In genomic region chrX:150982235-150982785, GRCh38 we compare ENCODE assay signal across 8 cellular contexts. TPM values are rescaled to one million over a fixed set of nuclear protein-coding genes. Genes with fewer than 3 reads are reported as not detected.
DNase-seq lines count a peak whose midpoint lies in the region; ATAC-seq and TF ChIP-seq lines count a peak whose summit lies in the region.

No MANE protein-coding gene starts in this region.

- H3K4me3 Mint-ChIP-seq in activated CD4-positive, alpha-beta T cell treated with anti-CD3 and anti-CD28 coated beads, Interleukin-2, amount 10 ng/mL, durations not matched to agents 24 days and 14 days: peak overlapping the region; percentile 66
- H3K4me3 Mint-ChIP-seq in activated CD8-positive, alpha-beta T cell treated with anti-CD3 and anti-CD28 coated beads, Interleukin-2, amount 10 ng/mL, durations not matched to agents 7 days and 5 days: peak overlapping the region; percentile 68

- H3K4me1 Mint-ChIP-seq in activated CD4-positive, alpha-beta T cell treated with anti-CD3 and anti-CD28 coated beads, Interleukin-2, amount 10 ng/mL, durations not matched to agents 24 days and 14 days: peaks cover 4% of the 10 kb centered on the region
- peaks cover 18% of the 10 kb centered on the region for H3K4me1 Mint-ChIP-seq in activated CD8-positive, alpha-beta T cell treated with anti-CD3 and anti-CD28 coated beads, Interleukin-2, amount 10 ng/mL, durations not matched to agents 7 days and 5 days (ENCODE audit: low read depth)

- no peak overlapping the region for H3K27ac Mint-ChIP-seq in activated CD4-positive, alpha-beta T cell treated with anti-CD3 and anti-CD28 coated beads, Interleukin-2, amount 10 ng/mL, durations not matched to agents 24 days and 14 days
- H3K27ac Mint-ChIP-seq in activated CD8-positive, alpha-beta T cell treated with anti-CD3 and anti-CD28 coated beads, Interleukin-2, amount 10 ng/mL, durations not matched to agents 7 days and 5 days: peak overlapping the region; percentile 34

- peaks cover 4% of the 10 kb centered on the region for H3K27me3 Mint-ChIP-seq in activated CD4-positive, alpha-beta T cell treated with anti-CD3 and anti-CD28 coated beads, Interleukin-2, amount 10 ng/mL, durations not matched to agents 24 days and 14 days
- H3K27me3 Mint-ChIP-seq in activated CD8-positive, alpha-beta T cell treated with anti-CD3 and anti-CD28 coated beads, Interleukin-2, amount 10 ng/mL, durations not matched to agents 7 days and 5 days (ENCODE audit: low read depth): peaks cover 2% of the 10 kb centered on the region

- TF ChIP-seq POLR2A in testis (IDR thresholded peaks at IDR 0.05): no peak

- CTCF ChIA-PET in activated CD8-positive, alpha-beta T cell treated with anti-CD3 and anti-CD28 coated beads, Interleukin-2, amount 10 ng/mL, durations not matched to agents 7 days and 5 days (lab: Charles Lee): interaction anchor here (2.0 kb wide), 1 partner anchor 210 kb away, joined by 7 read pairs; no protein-coding TSS in a partner anchor

- no peaks in the 10 kb centered on the region for H3K27me3 ChIP-seq in testis

- ATAC-seq in activated CD8-positive, alpha-beta T cell treated with anti-CD3 and anti-CD28 coated beads, Interleukin-2, amount 10 ng/mL, durations not matched to agents 7 days and 5 days: no peak

- H3K9me3 Mint-ChIP-seq in activated CD4-positive, alpha-beta T cell treated with anti-CD3 and anti-CD28 coated beads, Interleukin-2, amount 10 ng/mL, durations not matched to agents 24 days and 14 days: no peaks in the 10 kb centered on the region
- no peaks in the 10 kb centered on the region for H3K9me3 Mint-ChIP-seq in activated CD8-positive, alpha-beta T cell treated with anti-CD3 and anti-CD28 coated beads, Interleukin-2, amount 10 ng/mL, durations not matched to agents 7 days and 5 days (ENCODE audit: insufficient read depth)

- H3K4me3 ChIP-seq in iPS-18c (ENCODE audit: insufficient read depth, low read depth, low read length): peak overlapping the region; percentile 56
- H3K4me3 ChIP-seq in testis: peak overlapping the region; percentile 38 to 39

- peaks cover 7% of the 10 kb centered on the region for H3K36me3 Mint-ChIP-seq in activated CD4-positive, alpha-beta T cell treated with anti-CD3 and anti-CD28 coated beads, Interleukin-2, amount 10 ng/mL, durations not matched to agents 24 days and 14 days (ENCODE audit: low read depth)
- H3K36me3 Mint-ChIP-seq in activated CD8-positive, alpha-beta T cell treated with anti-CD3 and anti-CD28 coated beads, Interleukin-2, amount 10 ng/mL, durations not matched to agents 7 days and 5 days (ENCODE audit: low read depth): peaks cover 9% of the 10 kb centered on the region

- DNase-seq in activated CD4-positive, alpha-beta T cell treated with anti-CD3 and anti-CD28 coated beads, Interleukin-2, amount 10 ng/mL, durations not matched to agents 24 days and 14 days: no peak
- DNase-seq in activated CD4-positive, alpha-beta T cell treated with anti-CD3 and anti-CD28 coated beads for 48 hours: no peak
- DNase-seq in activated CD8-positive, alpha-beta T cell treated with anti-CD3 and anti-CD28 coated beads, Interleukin-2, amount 10 ng/mL, durations not matched to agents 7 days and 5 days: no peak
- DNase-seq in testis: no peak
- no peak for DNase-seq in NCI-H1417 treated with DMSO at 0.1 percent for 48 hours (lab: John Stamatoyannopoulos, UW)
- no peak for DNase-seq in KBM-7
- no peak for DNase-seq in NCI-H526 (lab: John Stamatoyannopoulos, UW)

- no peaks in the 10 kb centered on the region for H3K4me1 ChIP-seq in testis

- no peak overlapping the region for H3K27ac ChIP-seq in testis

- intact Hi-C loops in activated CD4-positive, alpha-beta T cell treated with anti-CD3 and anti-CD28 coated beads, Interleukin-2, amount 10 ng/mL, durations not matched to agents 24 days and 14 days (cut with micrococcal nuclease): loop anchor here (2.0 to 10.0 kb wide), 2 partner anchors 100 to 208 kb away; no protein-coding TSS in a partner anchor
- intact Hi-C loops in testis (cut with DNase I; ENCODE audit: low total_unique reads): no loop called here

- no peak for TF ChIP-seq CTCF in testis (IDR thresholded peaks at IDR 0.05)

- POLR2A ChIA-PET in activated CD8-positive, alpha-beta T cell treated with anti-CD3 and anti-CD28 coated beads, Interleukin-2, amount 10 ng/mL, durations not matched to agents 7 days and 5 days (lab: Charles Lee): interaction anchor here (1.4 kb wide), 1 partner anchor 414 kb away, joined by 3 read pairs; no protein-coding TSS in a partner anchor

- 23 to 43% methylated on average over 10 to 20 of the region's 20 CpGs for WGBS in testis, 2 donors

- in situ Hi-C loops in KBM-7 (cut with MboI; ENCODE audit: low pct_unique_long_range_greater_than_20kb, low sequenced_read_pairs): no loop called here

- H3K9me3 ChIP-seq in iPS-18c (ENCODE audit: control insufficient read depth, insufficient read depth, low read length): peaks cover 11% of the 10 kb centered on the region
- no peaks in the 10 kb centered on the region for H3K9me3 ChIP-seq in testis

- H3K36me3 ChIP-seq in testis (ENCODE audit: low read depth, missing control alignments): no peaks in the 10 kb centered on the region

RNA-seq across cellular contexts. Expression of gene HMGB3, which starts 0.8 kb away (rescaled TPM):
- total RNA-seq in activated CD4-positive, alpha-beta T cell treated with anti-CD3 and anti-CD28 coated beads, Interleukin-2, amount 10 ng/mL, durations not matched to agents 24 days and 14 days: 32.6 and 32.8 TPM in 2 replicates
- 10 to 100 TPM; 53.3 to 60.8 TPM for total RNA-seq in activated CD8-positive, alpha-beta T cell treated with anti-CD3 and anti-CD28 coated beads, Interleukin-2, amount 10 ng/mL, durations not matched to agents 7 days and 5 days
- total RNA-seq in testis: 10 to 100 TPM; 10.0 to 19.7 TPM
- polyA plus RNA-seq in testis (ENCODE audit: insufficient read depth, low read depth, low replicate concordance): 37.1 TPM
